In genomic region chr9:99399476-99399875, GRCh38 we compare ENCODE assay signal across 32 cellular contexts.
"Had no signal": no experiment of that assay in that cellular context is flagged by ENCODE, and none has a peak within 500 bp of the region (broad histone marks: within the 10 kb centered on the region; RNA-seq: fewer than 3 reads in every experiment).

No MANE protein-coding gene starts in this region.

- H3K27ac ChIP-seq: ascending aorta, cardiac muscle cell, Peyer's patch, WERI-Rb-1 had no signal

- H3K36me3 ChIP-seq: ascending aorta, cardiac muscle cell, MG63, Peyer's patch, WERI-Rb-1 had no signal

- H3K4me1 ChIP-seq: ascending aorta, Peyer's patch had no signal

- H3K9me3 Mint-ChIP-seq: activated CD4-positive, alpha-beta T cell treated with anti-CD3 and anti-CD28 coated beads, Interleukin-2, amount 10 ng/mL, durations not matched to agents 24 days and 14 days; activated CD8-positive, alpha-beta T cell treated with anti-CD3 and anti-CD28 coated beads for 36 hours; activated naive CD4-positive, alpha-beta T cell treated with anti-CD3 and anti-CD28 coated beads, Interleukin-2, amount 50 U/mL, for 24 hours; activated naive CD8-positive, alpha-beta T cell treated with anti-CD3 and anti-CD28 coated beads, Interleukin-2, amount 10 ng/mL, durations not matched to agents 7 days and 5 days; activated T-helper 17 cell treated with anti-CD3 and anti-CD28 coated beads, Interleukin-2, amount 50 U/mL, for 72 hours; central memory CD8-positive, alpha-beta T cell had no signal

- H3K36me3 Mint-ChIP-seq: activated naive CD4-positive, alpha-beta T cell treated with anti-CD3 and anti-CD28 coated beads, Interleukin-2, amount 50 U/mL, for 24 hours; activated naive CD8-positive, alpha-beta T cell treated with anti-CD3 and anti-CD28 coated beads, Interleukin-2, amount 10 ng/mL, durations not matched to agents 7 days and 5 days had no signal

- H3K27me3 ChIP-seq: ascending aorta, cardiac muscle cell, MG63, Peyer's patch had no signal

- H3K4me3 ChIP-seq: ascending aorta, cardiac muscle cell, MG63, Peyer's patch had no signal

- DNase-seq: activated CD4-positive, alpha-beta T cell treated with anti-CD3 and anti-CD28 coated beads, Interleukin-2, amount 10 ng/mL, durations not matched to agents 24 days and 14 days; activated CD4-positive, alpha-beta T cell treated with anti-CD3 and anti-CD28 coated beads, Interleukin-2, amount 50 U/mL, for 4 hours; activated CD4-positive, CD25-positive, alpha-beta regulatory T cell; activated CD8-positive, alpha-beta T cell treated with anti-CD3 and anti-CD28 coated beads for 36 hours; activated effector memory CD4-positive, alpha-beta T cell treated with anti-CD3 and anti-CD28 coated beads, Interleukin-2, amount 50 U/mL, for 16 hours; activated naive CD4-positive, alpha-beta T cell; activated naive CD8-positive, alpha-beta T cell treated with anti-CD3 and anti-CD28 coated beads, Interleukin-2, amount 10 ng/mL, durations not matched to agents 7 days and 5 days; activated T-cell treated with anti-CD3 and anti-CD28 coated beads, Interleukin-2, amount 50 U/mL, for 1 hour; activated T-cell treated with anti-CD3 and anti-CD28 coated beads, Interleukin-2, amount 50 U/mL, for 72 hours; amygdala; Karpas-422; KBM-7; MG63; NCI-H1048; NCI-H1105 treated with DMSO at 0.1 percent for 48 hours; NCI-H1436; NCI-H1694; NCI-H1930; NCI-H2081 treated with DMSO at 0.1 percent for 48 hours; NCI-H226; NCI-H524 treated with DMSO at 0.1 percent for 48 hours; PC-3; Peyer's patch; RPMI8226; SIG-M5; T1000 had no signal

- H3K4me3 Mint-ChIP-seq: activated CD4-positive, alpha-beta T cell treated with anti-CD3 and anti-CD28 coated beads, Interleukin-2, amount 10 ng/mL, durations not matched to agents 24 days and 14 days; activated CD8-positive, alpha-beta T cell treated with anti-CD3 and anti-CD28 coated beads for 36 hours; activated naive CD4-positive, alpha-beta T cell treated with anti-CD3 and anti-CD28 coated beads, Interleukin-2, amount 50 U/mL, for 24 hours; activated naive CD8-positive, alpha-beta T cell treated with anti-CD3 and anti-CD28 coated beads, Interleukin-2, amount 10 ng/mL, durations not matched to agents 7 days and 5 days; activated T-cell treated with anti-CD3 and anti-CD28 coated beads, Interleukin-2, amount 50 U/mL, for 72 hours; activated T-helper 17 cell treated with anti-CD3 and anti-CD28 coated beads, Interleukin-2, amount 50 U/mL, for 72 hours; central memory CD8-positive, alpha-beta T cell had no signal

- ATAC-seq: activated CD8-positive, alpha-beta T cell treated with anti-CD3 and anti-CD28 coated beads for 36 hours; activated T-cell treated with anti-CD3 and anti-CD28 coated beads, Interleukin-2, amount 50 U/mL, for 72 hours; activated T-helper 17 cell treated with anti-CD3 and anti-CD28 coated beads, Interleukin-2, amount 50 U/mL, for 72 hours; PC-3 had no signal

- H3K4me1 Mint-ChIP-seq: activated CD4-positive, alpha-beta T cell treated with anti-CD3 and anti-CD28 coated beads, Interleukin-2, amount 10 ng/mL, durations not matched to agents 24 days and 14 days; activated naive CD4-positive, alpha-beta T cell treated with anti-CD3 and anti-CD28 coated beads, Interleukin-2, amount 50 U/mL, for 24 hours; activated naive CD8-positive, alpha-beta T cell treated with anti-CD3 and anti-CD28 coated beads, Interleukin-2, amount 10 ng/mL, durations not matched to agents 7 days and 5 days; activated T-helper 17 cell treated with anti-CD3 and anti-CD28 coated beads, Interleukin-2, amount 50 U/mL, for 72 hours; central memory CD8-positive, alpha-beta T cell had no signal

- H3K27ac Mint-ChIP-seq: activated CD4-positive, alpha-beta T cell treated with anti-CD3 and anti-CD28 coated beads, Interleukin-2, amount 10 ng/mL, durations not matched to agents 24 days and 14 days; activated CD8-positive, alpha-beta T cell treated with anti-CD3 and anti-CD28 coated beads for 36 hours; activated naive CD4-positive, alpha-beta T cell treated with anti-CD3 and anti-CD28 coated beads, Interleukin-2, amount 50 U/mL, for 24 hours; activated naive CD8-positive, alpha-beta T cell treated with anti-CD3 and anti-CD28 coated beads, Interleukin-2, amount 10 ng/mL, durations not matched to agents 7 days and 5 days; activated T-cell treated with anti-CD3 and anti-CD28 coated beads, Interleukin-2, amount 50 U/mL, for 72 hours; activated T-helper 17 cell treated with anti-CD3 and anti-CD28 coated beads, Interleukin-2, amount 50 U/mL, for 72 hours had no signal

- H3K9me3 ChIP-seq: ascending aorta, MG63, Peyer's patch had no signal
